8 cellular contexts compared by ENCODE assay signal in genomic region chr3:11719406-11720219, GRCh38.
DNase-seq lines count a peak whose midpoint lies in the region; ATAC-seq and TF ChIP-seq lines count a peak whose summit lies in the region.

No MANE protein-coding gene starts in this region.

- no peak for TF ChIP-seq CTCF in AG04449 (IDR thresholded peaks at IDR 0.05; ENCODE audit: insufficient read depth, low read length, missing control alignments)

- ATAC-seq in GM18867 (IDR thresholded peaks at IDR 0.05; ENCODE audit: unreplicated experiment) = peak; percentile 72
- ATAC-seq in HG03108 (IDR thresholded peaks at IDR 0.05; ENCODE audit: unreplicated experiment) = peak; percentile 61

- no peak for DNase-seq in AG04449 (ENCODE audit: low read depth, low spot score)
- DNase-seq in NCI-H526 (lab: John Stamatoyannopoulos, UW) = peak; percentile 74 to 96
- peak; percentile 65 for DNase-seq in activated T-cell treated with anti-CD3 and anti-CD28 coated beads for 4 hours
- DNase-seq in epidermal melanocyte (ENCODE audit: insufficient read length, low spot score) = peak; percentile 88
- DNase-seq in stimulated activated CD8-positive, alpha-beta memory T cell treated with anti-CD3 and anti-CD28 coated beads, Interleukin-2, amount 100 ng/mL, for 48 hours (ENCODE audit: low read depth in 2 of 2) = peak; percentile 47 to 61

- peak overlapping the region; percentile 88 for H3K4me3 ChIP-seq in AG04449 (ENCODE audit: low read depth, low read length)
- H3K4me3 ChIP-seq in mononuclear cell (ENCODE audit: low read length) = peak overlapping the region; percentile 62

- peaks cover 17% of the 10 kb centered on the region for H3K4me1 ChIP-seq in mononuclear cell (ENCODE audit: insufficient read depth, low read length)

- POLR2A ChIA-PET in AG04449 (lab: Yijun Ruan, JAX) = no interaction called here

- no peaks in the 10 kb centered on the region for H3K9me3 ChIP-seq in mononuclear cell (ENCODE audit: low read depth, low read length)

- CTCF ChIA-PET in AG04449 (lab: Yijun Ruan, JAX) = no interaction called here

- H3K27me3 ChIP-seq in mononuclear cell (ENCODE audit: insufficient read depth, low read length) = peaks cover 15% of the 10 kb centered on the region
